In genomic region chr22:40621309-40622151, GRCh38 we compare ENCODE assay signal across 22 cellular contexts.
DNase-seq lines count a peak whose midpoint lies in the region; ATAC-seq and TF ChIP-seq lines count a peak whose summit lies in the region.
"Had no signal": no experiment of that assay in that cellular context is flagged by ENCODE, and none has a peak within 500 bp of the region (broad histone marks: within the 10 kb centered on the region; RNA-seq: fewer than 3 reads in every experiment).

No MANE protein-coding gene starts in this region.

- TF ChIP-seq CTCF in HL-60 (IDR thresholded peaks at IDR 0.05; ENCODE audit: insufficient read depth, low read length): no peak

- H3K9me3 Mint-ChIP-seq in memory B cell: peaks cover 10% of the 10 kb centered on the region

- H3K4me1 Mint-ChIP-seq in memory B cell: peaks cover 29% of the 10 kb centered on the region

- DNase-seq in HL-60 (ENCODE audit: low read depth in 1 of 2, low spot score in 1 of 2) (peak in 1 of 2 experiments; percentile 28), NOMO-1 treated with DMSO at 0.1 percent for 48 hours (lab: John Stamatoyannopoulos, UW; ENCODE audit: unreplicated experiment) (peak; percentile 85), SKM-1 (lab: John Stamatoyannopoulos, UW; ENCODE audit: unreplicated experiment) (peak; percentile 22), memory B cell (ENCODE audit: low spot score in 2 of 2) (no peak), NCI-H1105 treated with DMSO at 0.1 percent for 48 hours (lab: John Stamatoyannopoulos, UW) (no peak), AG20443 (ENCODE audit: low spot score) (no peak), T-helper 2 cell (no peak)
- no peak for DNase-seq in activated naive CD4-positive, alpha-beta T cell (lab: John Stamatoyannopoulos, UW)
- DNase-seq: activated CD4-positive, alpha-beta T cell treated with anti-CD3 and anti-CD28 coated beads, Interleukin-2, amount 50 U/mL, for 4 hours; activated effector memory CD4-positive, alpha-beta T cell treated with anti-CD3 and anti-CD28 coated beads, Interleukin-2, amount 50 U/mL, for 16 hours; CD4-positive, alpha-beta memory T cell; glutamatergic neuron; HCEC 1CT; NCI-H1436; NCI-H2107; NCI-H510A; NK-92 treated with Interleukin-12 subunit alpha and Interleukin-12 subunit beta, amount 100 ng/mL, for 24 hours; retina; SHP77; stimulated activated naive CD4-positive, alpha-beta T cell; thyroid gland had no signal

- H3K4me3 ChIP-seq in HL-60 (replicated peaks; ENCODE audit: insufficient read depth, low read length): no peak overlapping the region
- H3K4me3 ChIP-seq: smooth muscle cell, thyroid gland had no signal

- H3K4me3 Mint-ChIP-seq in memory B cell: no peak overlapping the region

- peak overlapping the region; percentile 16 for H3K27ac ChIP-seq in HL-60 (replicated peaks)
- H3K27ac ChIP-seq: thyroid gland had no signal

- peaks cover 18% of the 10 kb centered on the region for H3K36me3 Mint-ChIP-seq in memory B cell

- peak; percentile 50 for ATAC-seq in memory B cell (ENCODE audit: low read depth)

- H3K27ac Mint-ChIP-seq in memory B cell: peak overlapping the region; percentile 0

- no peaks in the 10 kb centered on the region for H3K27me3 ChIP-seq in HL-60 (ENCODE audit: insufficient read depth, poor library complexity, severe bottlenecking)
- H3K27me3 ChIP-seq: thyroid gland had no signal

- no peaks in the 10 kb centered on the region for H3K27me3 Mint-ChIP-seq in memory B cell
- H3K27me3 Mint-ChIP-seq: CD4-positive, alpha-beta memory T cell had no signal

Comparison
In these comparisons a context has a peak if more than half of its experiments do, and no peak if none do; other contexts are left out.
1. DNase-seq: peak in NOMO-1 treated with DMSO at 0.1 percent for 48 hours (single experiment) and SKM-1 (single experiment); none in memory B cell (0 of 2), NCI-H1105 treated with DMSO at 0.1 percent for 48 hours (single experiment), AG20443 (single experiment), activated naive CD4-positive, alpha-beta T cell (0 of 4) and T-helper 2 cell (0 of 5).